17 cellular contexts compared by ENCODE assay signal in genomic region chr6:81800666-81801065, GRCh38. TPM values are rescaled to one million over a fixed set of nuclear protein-coding genes. Genes with fewer than 3 reads are reported as not detected.
DNase-seq lines count a peak whose midpoint lies in the region; ATAC-seq and TF ChIP-seq lines count a peak whose summit lies in the region.
"Had no signal": no experiment of that assay in that cellular context is flagged by ENCODE, and none has a peak within 500 bp of the region (broad histone marks: within the 10 kb centered on the region; RNA-seq: fewer than 3 reads in every experiment).

No MANE protein-coding gene starts in this region.

- H3K4me3 Mint-ChIP-seq in GM23338: no peak overlapping the region
- H3K4me3 Mint-ChIP-seq: B cell; CD8-positive, alpha-beta T cell; IgD-negative memory B cell had no signal

- H3K9me2 ChIP-seq in GM23338 (ENCODE audit: insufficient read depth) (0 out of 2 replicates have a peak, but pooled peaks cover 4% of the 10 kb centered on the region), Loucy (replicated peaks; ENCODE audit: low read depth, low read length) (no peaks in the 10 kb centered on the region)

- H3K9me3 Mint-ChIP-seq in GM23338: no peaks in the 10 kb centered on the region; the same call in 2 of the 3 replicates

- H3K27ac ChIP-seq in GM23338 (ENCODE audit: low read depth): no peak overlapping the region
- no peak overlapping the region for H3K27ac ChIP-seq in lower lobe of right lung
- H3K27ac ChIP-seq: BLaER1 treated with 17β-estradiol and CSF1 and Interleukin-3, amounts not matched to agents 10 nM and 100 nM; GM23248 had no signal

- no peak overlapping the region for H3K9ac ChIP-seq in Loucy (ENCODE audit: low read depth, low read length, poor library complexity, severe bottlenecking)
- H3K9ac ChIP-seq: BLaER1 treated with 17β-estradiol and CSF1 and Interleukin-3, amounts not matched to agents 10 nM and 100 nM; GM23248 had no signal

- intact Hi-C loops in lower lobe of right lung (cut with DNase I): no loop called here

- H4K20me1 ChIP-seq in GM23338 (replicated peaks; ENCODE audit: insufficient read depth) (no peaks in the 10 kb centered on the region), Loucy (ENCODE audit: insufficient read depth, low read length, poor library complexity, severe bottlenecking) (no peaks in the 10 kb centered on the region)
- H4K20me1 ChIP-seq: BLaER1 treated with 17β-estradiol and CSF1 and Interleukin-3, amounts not matched to agents 10 nM and 100 nM had no signal

- in situ Hi-C loops in SK-MEL-5 (cut with HindIII; ENCODE audit: low pct_unique_long_range_greater_than_20kb, low sequenced_read_pairs): no loop called here

- H3K4me2 ChIP-seq in GM23338 (no peak overlapping the region), Loucy (ENCODE audit: low read depth, low read length, poor library complexity, severe bottlenecking) (no peak overlapping the region)
- H3K4me2 ChIP-seq: BLaER1 treated with 17β-estradiol and CSF1 and Interleukin-3, amounts not matched to agents 10 nM and 100 nM had no signal

- no peak overlapping the region for H3K4me3 ChIP-seq in GM23338
- H3K4me3 ChIP-seq in Loucy (ENCODE audit: low read length, poor library complexity, severe bottlenecking): no peak overlapping the region
- H3K4me3 ChIP-seq in lower lobe of right lung: no peak overlapping the region
- H3K4me3 ChIP-seq: BLaER1 treated with 17β-estradiol and CSF1 and Interleukin-3, amounts not matched to agents 10 nM and 100 nM; GM23248 had no signal

- no peak for TF ChIP-seq CTCF in GM23338 (conservative IDR thresholded peaks at IDR 0.05; ENCODE audit: low read depth in 2 of 2)
- TF ChIP-seq CTCF in Loucy (conservative IDR thresholded peaks at IDR 0.05; ENCODE audit: low read length): no peak
- TF ChIP-seq CTCF in lower lobe of right lung (IDR thresholded peaks at IDR 0.05): no peak

- no peaks in the 10 kb centered on the region for H3K79me2 ChIP-seq in GM23338 (replicated peaks; ENCODE audit: insufficient read depth)
- H3K79me2 ChIP-seq in Loucy (ENCODE audit: insufficient read depth, low read length): no peaks in the 10 kb centered on the region

- H3K27me3 ChIP-seq in GM23338 (ENCODE audit: insufficient read depth): no peaks in the 10 kb centered on the region
- no peaks in the 10 kb centered on the region for H3K27me3 ChIP-seq in Loucy (ENCODE audit: insufficient read depth, low read length, poor library complexity, severe bottlenecking)
- no peaks in the 10 kb centered on the region for H3K27me3 ChIP-seq in lower lobe of right lung (ENCODE audit: low read depth)
- H3K27me3 ChIP-seq: BLaER1 treated with 17β-estradiol and CSF1 and Interleukin-3, amounts not matched to agents 10 nM and 100 nM had no signal

- peak overlapping the region; percentile 12; the same call in 1 of the 2 replicates for H2AFZ ChIP-seq in GM23338
- peak overlapping the region; percentile 21; the same call in 1 of the 2 replicates for H2AFZ ChIP-seq in Loucy (ENCODE audit: low read length)
- H2AFZ ChIP-seq: GM23248 had no signal

- peaks cover 4% of the 10 kb centered on the region; the same call in 2 of the 3 replicates for H3K36me3 Mint-ChIP-seq in GM23338 (ENCODE audit: low read depth)
- H3K36me3 Mint-ChIP-seq: CD8-positive, alpha-beta T cell; IgD-negative memory B cell had no signal

- no peak for ATAC-seq in GM23338
- no peak for ATAC-seq in lower lobe of right lung
- ATAC-seq in GM18909 (IDR thresholded peaks at IDR 0.05; ENCODE audit: poor library complexity, unreplicated experiment): no peak
- ATAC-seq: CD8-positive, alpha-beta T cell; HepG2 had no signal

- peaks cover 9% of the 10 kb centered on the region; the same call in 2 of the 3 replicates for H3K4me1 Mint-ChIP-seq in GM23338
- H3K4me1 Mint-ChIP-seq: B cell, IgD-negative memory B cell had no signal

- DNase-seq in GM23338 (ENCODE audit: low spot score) (no peak), SK-MEL-5 (ENCODE audit: low read depth, low spot score) (peak; percentile 43), lower lobe of right lung (peak; percentile 45), kidney glomerular epithelial cell (lab: John Stamatoyannopoulos, UW) (no peak), SIG-M5 (lab: John Stamatoyannopoulos, UW) (no peak)
- DNase-seq: Calu3; CD8-positive, alpha-beta T cell; DMS79 treated with DMSO at 0.1 percent for 48 hours; GF-D8; GM23248; HCEC 1CT had no signal

- H3K4me1 ChIP-seq in GM23338 (ENCODE audit: insufficient read depth) (peaks cover 8% of the 10 kb centered on the region; the same call in 1 of the 2 replicates), Loucy (ENCODE audit: insufficient read depth, low read length, poor library complexity, severe bottlenecking) (peaks cover 28% of the 10 kb centered on the region), lower lobe of right lung (no peaks in the 10 kb centered on the region)

- H3K36me3 ChIP-seq in GM23338 (ENCODE audit: insufficient read depth) (no peaks in the 10 kb centered on the region), Loucy (ENCODE audit: insufficient read depth, low read length) (no peaks in the 10 kb centered on the region), lower lobe of right lung (no peaks in the 10 kb centered on the region)
- H3K36me3 ChIP-seq: BLaER1 treated with 17β-estradiol and CSF1 and Interleukin-3, amounts not matched to agents 10 nM and 100 nM had no signal

- H3K9me3 ChIP-seq in Loucy (ENCODE audit: insufficient read depth, low read depth, low read length) (no peaks in the 10 kb centered on the region), lower lobe of right lung (peaks cover 5% of the 10 kb centered on the region)
- H3K9me3 ChIP-seq: BLaER1 treated with 17β-estradiol and CSF1 and Interleukin-3, amounts not matched to agents 10 nM and 100 nM had no signal

- H3K27me3 Mint-ChIP-seq in GM23338 (ENCODE audit: insufficient read depth, low read depth, poor library complexity): no peaks in the 10 kb centered on the region

- no peak overlapping the region for H3K27ac Mint-ChIP-seq in GM23338
- H3K27ac Mint-ChIP-seq: B cell; CD8-positive, alpha-beta T cell; IgD-negative memory B cell had no signal

- H3F3A ChIP-seq in GM23338 (replicated peaks; ENCODE audit: low read depth) (no peaks in the 10 kb centered on the region), Loucy (ENCODE audit: low read depth) (no peaks in the 10 kb centered on the region)

TF ChIP-seq in GM23338, 12 proteins besides CTCF, POLR2A, EP300 and RAD21 (continues in another document):
- TF ChIP-seq ZNF114 (CRISPR knock-in tag; IDR thresholded peaks at IDR 0.05) (no peak), JUNB (IDR thresholded peaks at IDR 0.05; ENCODE audit: unreplicated experiment) (no peak), ETS1 (IDR thresholded peaks at IDR 0.05) (no peak)

RNA-seq across cellular contexts. Expression of gene TENT5A, which starts 48.2 kb away (rescaled TPM):
- total RNA-seq in GM23338 (2014; rRNA removed; shearing (Covaris generic)): 4.7 and 5.5 TPM in 2 replicates
- 3.8 and 4.4 TPM in 2 replicates for polyA plus RNA-seq in GM23338 (2016; fragmentation: Nextera tagmentation; extraction: Ambion mirVana)
- total RNA-seq in SK-MEL-5 (2014; rRNA removed; shearing (Covaris generic)): 38.8 and 39.1 TPM in 2 replicates
- 18.0 and 22.3 TPM in 2 replicates for polyA plus RNA-seq in SK-MEL-5 (2015; cell fraction: cytosol; rRNA removed)
- polyA plus RNA-seq in SK-MEL-5 (2015; cell fraction: nucleus; rRNA removed): 38.9 and 44.8 TPM in 2 replicates
- 26.6 TPM for total RNA-seq in lower lobe of right lung

Comparison
In these comparisons a context has a peak if more than half of its experiments do, and no peak if none do; other contexts are left out.
1. DNase-seq: peak in SK-MEL-5 (single experiment) and lower lobe of right lung (single experiment); none in GM23338 (single experiment), kidney glomerular epithelial cell (single experiment) and SIG-M5 (single experiment).